Comparison of ENCODE assay signal across 11 cellular contexts in the genomic region with DNA sequence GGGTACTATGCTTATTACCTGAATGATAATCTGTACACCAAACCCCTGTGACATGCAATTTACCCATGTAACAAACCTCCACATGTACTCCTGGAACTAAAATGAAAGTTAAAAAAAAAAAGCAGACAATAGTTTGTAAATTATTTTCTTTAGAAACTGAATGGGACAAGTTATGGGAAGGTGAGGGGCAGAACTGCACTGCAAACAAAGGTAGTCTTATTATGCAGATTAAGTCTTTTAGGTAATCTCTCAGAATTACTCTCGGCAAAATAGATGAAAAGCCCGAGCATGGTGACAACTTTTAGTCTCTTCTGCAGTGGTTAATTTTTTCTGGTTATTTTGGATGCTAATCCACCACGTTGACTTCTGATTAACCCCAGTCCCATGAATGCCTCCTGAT. TPM values are rescaled to one million over a fixed set of nuclear protein-coding genes. Genes with fewer than 3 reads are reported as not detected.
"Had no signal": no experiment of that assay in that cellular context is flagged by ENCODE, and none has a peak within 500 bp of the region (broad histone marks: within the 10 kb centered on the region; RNA-seq: fewer than 3 reads in every experiment).

No MANE protein-coding gene starts in this region.

- H3K27ac Mint-ChIP-seq: GM23338, H9, HFFc6 had no signal

- H3K4me3 ChIP-seq: GM23338 had no signal

- H3K4me2 ChIP-seq: GM23338, KMS-11 had no signal

- H2AFZ ChIP-seq: GM23338 had no signal

- H3K4me1 Mint-ChIP-seq: GM23338 had no signal

- DNase-seq: H9, HCEC 1CT, HFFc6, IMR-90, Karpas-422 had no signal

- ATAC-seq: GM23338 had no signal

- H3K27ac ChIP-seq: HL-60, KMS-11 had no signal

- H3K4me3 Mint-ChIP-seq: GM23338, H9, HFFc6 had no signal

- H3K9me3 Mint-ChIP-seq: HFFc6 had no signal

- H3K9ac ChIP-seq: KMS-11 had no signal

- FAIRE-seq: H1, H54 had no signal

RNA-seq across cellular contexts. Expression of a gene that starts 27.4 kb away (rescaled TPM):
- total RNA-seq: GM23338, H1, H9, HFFc6, HT1080, IMR-90 had no signal
- polyA plus RNA-seq: GM23338, H1, IMR-90 had no signal

RNA-seq across cellular contexts. Expression of a gene that starts 33.3 kb away (rescaled TPM):
- total RNA-seq: HFFc6, IMR-90 had no signal
- polyA plus RNA-seq: IMR-90 had no signal

RNA-seq across cellular contexts. Expression of a gene that starts 49.5 kb away (rescaled TPM):
- total RNA-seq: HFFc6, HT1080, IMR-90 had no signal
- polyA plus RNA-seq: GM23338, IMR-90 had no signal
